In the genomic region with DNA sequence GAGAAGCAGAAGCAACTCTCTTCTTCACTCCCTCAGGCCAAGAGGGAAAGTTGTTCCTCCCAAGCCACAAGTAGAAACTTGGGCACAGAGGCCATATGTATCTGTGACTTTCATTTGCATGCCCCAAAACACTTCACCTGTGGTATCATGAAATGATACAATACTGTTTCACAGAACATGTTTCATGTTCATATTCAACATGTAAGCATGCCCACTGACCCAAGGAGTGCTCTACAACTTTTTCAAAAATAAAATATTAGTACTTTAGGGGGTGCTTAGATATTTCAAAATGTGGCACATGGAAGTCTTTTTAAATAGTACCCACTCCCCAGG, we compare ENCODE assay signal across 34 cellular contexts.
"Had no signal": no experiment of that assay in that cellular context is flagged by ENCODE, and none has a peak within 500 bp of the region (broad histone marks: within the 10 kb centered on the region; RNA-seq: fewer than 3 reads in every experiment).

No MANE protein-coding gene starts in this region.

- H3K27me3 ChIP-seq: brain microvascular endothelial cell, dorsolateral prefrontal cortex, gastroesophageal sphincter, pancreas, sigmoid colon, testis, transverse colon had no signal

- H3K9me3 Mint-ChIP-seq: activated naive CD4-positive, alpha-beta T cell treated with anti-CD3 and anti-CD28 coated beads, Interleukin-2, amount 10 ng/mL, durations not matched to agents 7 days and 5 days had no signal

- H3K4me1 Mint-ChIP-seq: activated naive CD4-positive, alpha-beta T cell treated with anti-CD3 and anti-CD28 coated beads, Interleukin-2, amount 10 ng/mL, durations not matched to agents 7 days and 5 days; activated naive CD8-positive, alpha-beta T cell treated with anti-CD3 and anti-CD28 coated beads, Interleukin-2, amount 10 ng/mL, durations not matched to agents 7 days and 5 days; neural crest cell had no signal

- H3K36me3 Mint-ChIP-seq: activated CD4-positive, alpha-beta memory T cell treated with anti-CD3 and anti-CD28 coated beads for 36 hours; activated naive CD4-positive, alpha-beta T cell treated with anti-CD3 and anti-CD28 coated beads, Interleukin-2, amount 10 ng/mL, durations not matched to agents 7 days and 5 days; activated naive CD8-positive, alpha-beta T cell treated with anti-CD3 and anti-CD28 coated beads, Interleukin-2, amount 10 ng/mL, durations not matched to agents 7 days and 5 days; naive thymus-derived CD4-positive, alpha-beta T cell had no signal

- DNase-seq: activated CD4-positive, alpha-beta memory T cell treated with anti-CD3 and anti-CD28 coated beads for 36 hours; activated CD4-positive, alpha-beta T cell treated with anti-CD3 and anti-CD28 coated beads for 48 hours; activated CD8-positive, alpha-beta memory T cell treated with anti-CD3 and anti-CD28 coated beads, Interleukin-2, amount 50 U/mL, for 48 hours; activated gamma-delta T cell; activated naive CD4-positive, alpha-beta T cell treated with anti-CD3 and anti-CD28 coated beads, Interleukin-2, amount 10 ng/mL, durations not matched to agents 7 days and 5 days; activated naive CD8-positive, alpha-beta T cell treated with anti-CD3 and anti-CD28 coated beads, Interleukin-2, amount 10 ng/mL, durations not matched to agents 7 days and 5 days; activated T-cell treated with anti-CD3 and anti-CD28 coated beads, Interleukin-2, amount 50 U/mL, for 24 hours; brain microvascular endothelial cell; dorsolateral prefrontal cortex; effector memory CD8-positive, alpha-beta T cell; erythroblast; hippocampal formation; kidney; left colon; mammary epithelial cell; naive thymus-derived CD4-positive, alpha-beta T cell; nucleus accumbens; pancreas; retina; sigmoid colon; small intestine; stimulated activated CD4-positive, alpha-beta T cell treated with anti-CD3 and anti-CD28 coated beads, Interleukin-1b, Interleukin-23, amount 100 ng/mL, for 48 hours; stimulated activated CD4-positive, alpha-beta T cell treated with anti-CD3 and anti-CD28 coated beads, Interleukin-4, amount 100 ng/mL, for 4 hours; stimulated activated naive CD4-positive, alpha-beta T cell treated with Interleukin-2 at 50 U/mL for 16 hours; T-helper 9 cell; transverse colon had no signal

- H3K27ac Mint-ChIP-seq: activated CD4-positive, alpha-beta memory T cell treated with anti-CD3 and anti-CD28 coated beads for 36 hours; activated naive CD4-positive, alpha-beta T cell treated with anti-CD3 and anti-CD28 coated beads, Interleukin-2, amount 10 ng/mL, durations not matched to agents 7 days and 5 days; activated naive CD8-positive, alpha-beta T cell treated with anti-CD3 and anti-CD28 coated beads, Interleukin-2, amount 10 ng/mL, durations not matched to agents 7 days and 5 days; activated T-cell treated with anti-CD3 and anti-CD28 coated beads, Interleukin-2, amount 50 U/mL, for 24 hours; effector memory CD8-positive, alpha-beta T cell; mesothelial cell of epicardium; naive thymus-derived CD4-positive, alpha-beta T cell had no signal

- H3K4me3 Mint-ChIP-seq: activated CD4-positive, alpha-beta memory T cell treated with anti-CD3 and anti-CD28 coated beads for 36 hours; activated naive CD4-positive, alpha-beta T cell treated with anti-CD3 and anti-CD28 coated beads, Interleukin-2, amount 10 ng/mL, durations not matched to agents 7 days and 5 days; activated naive CD8-positive, alpha-beta T cell treated with anti-CD3 and anti-CD28 coated beads, Interleukin-2, amount 10 ng/mL, durations not matched to agents 7 days and 5 days; activated T-cell treated with anti-CD3 and anti-CD28 coated beads, Interleukin-2, amount 50 U/mL, for 24 hours; effector memory CD8-positive, alpha-beta T cell; mesothelial cell of epicardium; naive thymus-derived CD4-positive, alpha-beta T cell; neural crest cell had no signal

- H3K27me3 Mint-ChIP-seq: activated CD4-positive, alpha-beta memory T cell treated with anti-CD3 and anti-CD28 coated beads for 36 hours; activated naive CD4-positive, alpha-beta T cell treated with anti-CD3 and anti-CD28 coated beads, Interleukin-2, amount 10 ng/mL, durations not matched to agents 7 days and 5 days; activated naive CD8-positive, alpha-beta T cell treated with anti-CD3 and anti-CD28 coated beads, Interleukin-2, amount 10 ng/mL, durations not matched to agents 7 days and 5 days; activated T-cell treated with anti-CD3 and anti-CD28 coated beads, Interleukin-2, amount 50 U/mL, for 24 hours; effector memory CD8-positive, alpha-beta T cell; naive thymus-derived CD4-positive, alpha-beta T cell had no signal

- H3K4me1 ChIP-seq: pancreas, prostate gland, sigmoid colon, testis, transverse colon had no signal

- H3K4me3 ChIP-seq: coronary artery, dorsolateral prefrontal cortex, gastroesophageal sphincter, pancreas, prostate gland, sigmoid colon, testis, transverse colon had no signal

- H3K27ac ChIP-seq: brain microvascular endothelial cell, coronary artery, dorsolateral prefrontal cortex, pancreas, prostate gland, sigmoid colon, testis, transverse colon, VCaP had no signal

- H3K36me3 ChIP-seq: brain microvascular endothelial cell, gastroesophageal sphincter, pancreas, prostate gland, sigmoid colon, transverse colon had no signal

- ATAC-seq: activated CD4-positive, CD25-positive, alpha-beta regulatory T cell treated with anti-CD3 and anti-CD28 coated beads, Interleukin-2, amount 50 U/mL, for 24 hours; effector memory CD8-positive, alpha-beta T cell; gastroesophageal sphincter; left colon; naive thymus-derived CD4-positive, alpha-beta T cell; pancreas had no signal

- H3K9me3 ChIP-seq: pancreas, prostate gland, sigmoid colon, testis, transverse colon had no signal
